Comparison of ENCODE assay signal across 18 cellular contexts in genomic region chr10:51920672-51921071, GRCh38.
A peak's percentile ranks its signal among the peaks of the same experiment; 100 is the strongest.
DNase-seq lines count a peak whose midpoint lies in the region; ATAC-seq and TF ChIP-seq lines count a peak whose summit lies in the region.
"Had no signal": no experiment of that assay in that cellular context is flagged by ENCODE, and none has a peak within 500 bp of the region (broad histone marks: within the 10 kb centered on the region; RNA-seq: fewer than 3 reads in every experiment).

No MANE protein-coding gene starts in this region.

- no peaks in the 10 kb centered on the region for H4K20me1 ChIP-seq in SK-N-SH (ENCODE audit: insufficient read depth)

- H3K36me3 Mint-ChIP-seq in osteocyte (ENCODE audit: unreplicated experiment): no peaks in the 10 kb centered on the region
- H3K36me3 Mint-ChIP-seq: CD4-positive, alpha-beta memory T cell; IgD-negative memory B cell had no signal

- H3K4me3 ChIP-seq in ascending aorta (no peak overlapping the region), SK-N-SH (ENCODE audit: low read depth in 2 of 2, low read length in 1 of 2) (no peak overlapping the region)
- H3K4me3 ChIP-seq: A549, GM23338 had no signal

- no peaks in the 10 kb centered on the region for H3F3A ChIP-seq in SK-N-SH (replicated peaks; ENCODE audit: insufficient read depth)

- H3K4me3 Mint-ChIP-seq in osteocyte (ENCODE audit: unreplicated experiment): no peak overlapping the region
- H3K4me3 Mint-ChIP-seq: CD4-positive, alpha-beta memory T cell; GM23338; IgD-negative memory B cell had no signal

- H3K9me3 Mint-ChIP-seq in osteocyte (ENCODE audit: unreplicated experiment): peaks cover 10% of the 10 kb centered on the region
- H3K9me3 Mint-ChIP-seq: GM23338 had no signal

- H3K27ac ChIP-seq in ascending aorta: peak overlapping the region; percentile 5 to 49
- no peak overlapping the region for H3K27ac ChIP-seq in SK-N-SH (ENCODE audit: low read depth in 2 of 2, low read length in 1 of 2)
- H3K27ac ChIP-seq: A549, C4-2B had no signal

- no peak overlapping the region for H3K4me2 ChIP-seq in SK-N-SH
- H3K4me2 ChIP-seq: A549, GM23338 had no signal

- H3K27me3 ChIP-seq in ascending aorta (no peaks in the 10 kb centered on the region), SK-N-SH (ENCODE audit: insufficient read depth) (no peaks in the 10 kb centered on the region)
- H3K27me3 ChIP-seq: BE2C had no signal

- H3K27ac Mint-ChIP-seq in osteocyte (ENCODE audit: unreplicated experiment): no peak overlapping the region
- H3K27ac Mint-ChIP-seq: CD4-positive, alpha-beta memory T cell; GM23338; IgD-negative memory B cell had no signal

- H2AFZ ChIP-seq in SK-N-SH (ENCODE audit: low read depth): no peak overlapping the region
- H2AFZ ChIP-seq: GM23338 had no signal

- no peak for DNase-seq in ascending aorta (ENCODE audit: low spot score in 2 of 2)
- no peak for DNase-seq in LoVo (ENCODE audit: low spot score)
- no peak for DNase-seq in NCI-H69 (lab: John Stamatoyannopoulos, UW)
- DNase-seq in SK-N-SH: no peak
- DNase-seq in osteocyte (ENCODE audit: extremely low spot score, unreplicated experiment): no peak
- DNase-seq: BE2C; CD4-positive, alpha-beta memory T cell; DMS79 treated with DMSO at 0.1 percent for 48 hours; EL; GDM1; H7; KG1 had no signal

- H3K36me3 ChIP-seq in ascending aorta (no peaks in the 10 kb centered on the region), SK-N-SH (replicated peaks in 1 of 2; ENCODE audit: control insufficient read depth in 1 of 2, insufficient read depth in 2 of 2, low read length in 1 of 2) (no peaks in the 10 kb centered on the region)
- H3K36me3 ChIP-seq: BE2C had no signal

- H3K79me2 ChIP-seq in SK-N-SH (ENCODE audit: insufficient read depth): no peaks in the 10 kb centered on the region

- no peak for TF ChIP-seq RAD21 in SK-N-SH (IDR thresholded peaks at IDR 0.05; ENCODE audit: low read length)

- no peak for TF ChIP-seq EP300 in SK-N-SH (IDR thresholded peaks at IDR 0.05; ENCODE audit: borderline replicate concordance in 1 of 2, low read depth in 1 of 2, low read length in 1 of 2)

- CTCF ChIA-PET in SK-N-SH (lab: Yijun Ruan, JAX): interaction anchor here (1.4 kb wide), 1 partner anchor 10 kb away, joined by 3 read pairs; no protein-coding TSS in a partner anchor

- H3K4me1 Mint-ChIP-seq in osteocyte (ENCODE audit: unreplicated experiment): peaks cover 3% of the 10 kb centered on the region
- H3K4me1 Mint-ChIP-seq: CD4-positive, alpha-beta memory T cell; IgD-negative memory B cell had no signal

- no peaks in the 10 kb centered on the region for H3K9me2 ChIP-seq in SK-N-SH

- H3K9ac ChIP-seq in SK-N-SH: no peak overlapping the region

- POLR2A ChIA-PET in SK-N-SH (lab: Yijun Ruan, JAX): no interaction called here

- H3K9me3 ChIP-seq in ascending aorta (no peaks in the 10 kb centered on the region), SK-N-SH (no peaks in the 10 kb centered on the region)
- H3K9me3 ChIP-seq: A549, BE2C had no signal

- intact Hi-C loops in ascending aorta (cut with DNase I): no loop called here

- H3K4me1 ChIP-seq in ascending aorta (peaks cover 0 to 21% of the 10 kb centered on the region in 2 donors), SK-N-SH (ENCODE audit: control insufficient read depth in 1 of 2, insufficient read depth in 2 of 2, low read depth in 1 of 2, low read length in 1 of 2) (peaks cover 0 to 6% of the 10 kb centered on the region in 2 experiments; a peak in 2 of 4 replicates)
- H3K4me1 ChIP-seq: A549 had no signal

- no peaks in the 10 kb centered on the region for H3K27me3 Mint-ChIP-seq in osteocyte (ENCODE audit: unreplicated experiment)
- H3K27me3 Mint-ChIP-seq: CD4-positive, alpha-beta memory T cell; IgD-negative memory B cell had no signal

- TF ChIP-seq CTCF in ascending aorta (IDR thresholded peaks at IDR 0.05): no peak
- TF ChIP-seq CTCF in SK-N-SH (IDR thresholded peaks at IDR 0.05): no peak
- TF ChIP-seq CTCF in osteocyte (IDR thresholded peaks at IDR 0.05): no peak

- ATAC-seq in GM21390 (IDR thresholded peaks at IDR 0.05; ENCODE audit: unreplicated experiment) (peak; percentile 48), HG02884 (IDR thresholded peaks at IDR 0.05; ENCODE audit: unreplicated experiment) (peak; percentile 51)
- ATAC-seq: A549, GM23338 had no signal

TF ChIP-seq in SK-N-SH, 30 proteins besides CTCF, POLR2A, EP300 and RAD21:
- TF ChIP-seq NRF1 (IDR thresholded peaks at IDR 0.05; ENCODE audit: low read depth, low read length) (no peak), SMC3 (IDR thresholded peaks at IDR 0.05; ENCODE audit: low read depth, low read length) (no peak), MEF2A (IDR thresholded peaks at IDR 0.05; ENCODE audit: borderline replicate concordance, low read depth) (no peak), YY1 (IDR thresholded peaks at IDR 0.05; ENCODE audit: low read depth) (no peak), RXRA (IDR thresholded peaks at IDR 0.05; ENCODE audit: borderline replicate concordance, low read depth) (no peak), GABPA (IDR thresholded peaks at IDR 0.05; ENCODE audit: low read depth) (no peak), GATA2 (CRISPR knock-in tag; IDR thresholded peaks at IDR 0.05) (no peak), FOSL2 (IDR thresholded peaks at IDR 0.05; ENCODE audit: borderline replicate concordance, low read depth) (no peak), TCF12 (IDR thresholded peaks at IDR 0.05) (no peak)
TF ChIP-seq in SK-N-SH: peak in this region for 0.

Comparison
In these comparisons a context has a peak if more than half of its experiments do, and no peak if none do; other contexts are left out.
1. H3K27ac ChIP-seq: peak in ascending aorta (2 of 2); none in SK-N-SH (0 of 2).